ENCODE assay signal across 8 cellular contexts in genomic region chr7:151251328-151251925, GRCh38. TPM values are rescaled to one million over a fixed set of nuclear protein-coding genes. Genes with fewer than 3 reads are reported as not detected.
A peak's percentile ranks its signal among the peaks of the same experiment; 100 is the strongest.
DNase-seq lines count a peak whose midpoint lies in the region; ATAC-seq and TF ChIP-seq lines count a peak whose summit lies in the region.

No MANE protein-coding gene starts in this region.

- peak; percentile 57 for DNase-seq in activated T-cell treated with anti-CD3 and anti-CD28 coated beads, Interleukin-2, amount 50 U/mL, for 1 hour
- DNase-seq in activated T-cell treated with anti-CD3 and anti-CD28 coated beads for 4 hours (no peak), T-helper 17 cell (no peak), fibroblast of gingiva (ENCODE audit: low read depth) (peak; percentile 68)
- no peak for DNase-seq in activated CD4-positive, alpha-beta T cell treated with anti-CD3 and anti-CD28 coated beads, Interleukin-2, amount 50 U/mL, for 4 hours

- peak overlapping the region; percentile 76 for H3K4me3 Mint-ChIP-seq in T-helper 17 cell
- peak overlapping the region; percentile 79 to 98 (median 89) for H3K4me3 Mint-ChIP-seq in nephron

- H3K9me3 Mint-ChIP-seq in nephron = no peaks in the 10 kb centered on the region

- peak; percentile 27 for ATAC-seq in T-helper 17 cell
- ATAC-seq in HG03521 (IDR thresholded peaks at IDR 0.05; ENCODE audit: unreplicated experiment) = no peak
- ATAC-seq in GM21381 (IDR thresholded peaks at IDR 0.05; ENCODE audit: unreplicated experiment) = no peak

- peaks cover 33% of the 10 kb centered on the region for H3K4me1 Mint-ChIP-seq in T-helper 17 cell
- H3K4me1 Mint-ChIP-seq in nephron = peaks cover 66% of the 10 kb centered on the region

- no peak for TF ChIP-seq CTCF in nephron (IDR thresholded peaks at IDR 0.05; ENCODE audit: unreplicated experiment in 3 of 3)

- no peaks in the 10 kb centered on the region for H3K9me3 ChIP-seq in T-helper 17 cell (ENCODE audit: control insufficient read depth, low read length, poor library complexity, severe bottlenecking)

- H3K27me3 Mint-ChIP-seq in T-helper 17 cell (peaks cover 72% of the 10 kb centered on the region), nephron (ENCODE audit: low read depth) (peaks cover 10% of the 10 kb centered on the region)

- no peak overlapping the region for H3K27ac Mint-ChIP-seq in T-helper 17 cell
- H3K27ac Mint-ChIP-seq in nephron = peak overlapping the region; percentile 98 to 100 (median 98)

- H3K36me3 Mint-ChIP-seq in T-helper 17 cell (ENCODE audit: low read depth) (peaks cover 19% of the 10 kb centered on the region), nephron (ENCODE audit: low read depth) (no peaks in the 10 kb centered on the region)

RNA-seq across cellular contexts. Expression of gene SMARCD3, which starts 2.9 kb away (rescaled TPM):
- total RNA-seq in T-helper 17 cell = 10 to 100 TPM in 1 of 2 donors, 1 to 10 TPM in 1; 9.8 to 10.7 TPM

RNA-seq across cellular contexts. Expression of gene CHPF2, which starts 19.1 kb away (rescaled TPM):
- total RNA-seq in T-helper 17 cell = 10 to 100 TPM; 39.4 to 41.6 TPM

RNA-seq across cellular contexts. Expression of gene ABCF2, which starts 24.4 kb away (rescaled TPM):
- 10 to 100 TPM; 24.2 to 26.7 TPM for total RNA-seq in T-helper 17 cell

RNA-seq across cellular contexts. Expression of gene H2BK1, which starts 41.1 kb away (rescaled TPM):
- total RNA-seq in T-helper 17 cell = 1 to 10 TPM; 1.0 to 4.1 TPM

Comparison
In these comparisons a context has a peak if more than half of its experiments do, and no peak if none do; other contexts are left out.
1. DNase-seq: peak in activated T-cell treated with anti-CD3 and anti-CD28 coated beads, Interleukin-2, amount 50 U/mL, for 1 hour (single experiment) and fibroblast of gingiva (single experiment); none in activated T-cell treated with anti-CD3 and anti-CD28 coated beads for 4 hours (single experiment), T-helper 17 cell (0 of 3) and activated CD4-positive, alpha-beta T cell treated with anti-CD3 and anti-CD28 coated beads, Interleukin-2, amount 50 U/mL, for 4 hours (0 of 2).